ENCODE assay signal across 7 cellular contexts in genomic region chr1:110339040-110339426, GRCh38.
DNase-seq lines count a peak whose midpoint lies in the region; ATAC-seq and FAIRE-seq lines count a peak whose summit lies in the region.

A gene with protein sequence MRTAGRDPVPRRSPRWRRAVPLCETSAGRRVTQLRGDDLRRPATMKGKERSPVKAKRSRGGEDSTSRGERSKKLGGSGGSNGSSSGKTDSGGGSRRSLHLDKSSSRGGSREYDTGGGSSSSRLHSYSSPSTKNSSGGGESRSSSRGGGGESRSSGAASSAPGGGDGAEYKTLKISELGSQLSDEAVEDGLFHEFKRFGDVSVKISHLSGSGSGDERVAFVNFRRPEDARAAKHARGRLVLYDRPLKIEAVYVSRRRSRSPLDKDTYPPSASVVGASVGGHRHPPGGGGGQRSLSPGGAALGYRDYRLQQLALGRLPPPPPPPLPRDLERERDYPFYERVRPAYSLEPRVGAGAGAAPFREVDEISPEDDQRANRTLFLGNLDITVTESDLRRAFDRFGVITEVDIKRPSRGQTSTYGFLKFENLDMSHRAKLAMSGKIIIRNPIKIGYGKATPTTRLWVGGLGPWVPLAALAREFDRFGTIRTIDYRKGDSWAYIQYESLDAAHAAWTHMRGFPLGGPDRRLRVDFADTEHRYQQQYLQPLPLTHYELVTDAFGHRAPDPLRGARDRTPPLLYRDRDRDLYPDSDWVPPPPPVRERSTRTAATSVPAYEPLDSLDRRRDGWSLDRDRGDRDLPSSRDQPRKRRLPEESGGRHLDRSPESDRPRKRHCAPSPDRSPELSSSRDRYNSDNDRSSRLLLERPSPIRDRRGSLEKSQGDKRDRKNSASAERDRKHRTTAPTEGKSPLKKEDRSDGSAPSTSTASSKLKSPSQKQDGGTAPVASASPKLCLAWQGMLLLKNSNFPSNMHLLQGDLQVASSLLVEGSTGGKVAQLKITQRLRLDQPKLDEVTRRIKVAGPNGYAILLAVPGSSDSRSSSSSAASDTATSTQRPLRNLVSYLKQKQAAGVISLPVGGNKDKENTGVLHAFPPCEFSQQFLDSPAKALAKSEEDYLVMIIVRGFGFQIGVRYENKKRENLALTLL (plus strand): TSS chr1:110339377. CDS start chr1:110339406, 29 bp downstream.

- peak; percentile 99 for FAIRE-seq in GM18507 (lab: Jason Lieb, UNC)

- peak; percentile 76 for ATAC-seq in HG03039 (IDR thresholded peaks at IDR 0.05; ENCODE audit: unreplicated experiment)

- DNase-seq in GM18507 (ENCODE audit: extremely low spot score, insufficient read length, low read depth) (peak; percentile 84), NCI-H2029 treated with DMSO at 0.1 percent for 48 hours (lab: John Stamatoyannopoulos, UW) (peak; percentile 99), T1000 (lab: John Stamatoyannopoulos, UW) (peak; percentile 100), astrocyte of the hippocampus (ENCODE audit: low read depth, low spot score) (peak; percentile 100), hippocampal formation (lab: John Stamatoyannopoulos, UW) (peak; percentile 98 to 100), retina (peak; percentile 99)

Comparison
In these comparisons a context has a peak if more than half of its experiments do, and no peak if none do; other contexts are left out.
1. Peak in every context shown above with its lines: DNase-seq and ATAC-seq.